1 cellular context compared by ENCODE assay signal in genomic region chr7:26187380-26188290, GRCh38.
TF ChIP-seq lines count a peak whose summit lies in the region.

No MANE protein-coding gene starts in this region.

TF ChIP-seq in IMR-90, 13 proteins besides CTCF, POLR2A, EP300 and RAD21:
- no peak for TF ChIP-seq MAFK (IDR thresholded peaks at IDR 0.05; ENCODE audit: low read depth, low read length)
- TF ChIP-seq CEBPB (IDR thresholded peaks at IDR 0.05; ENCODE audit: low read depth, low read length) = peak; percentile 86
